20 cellular contexts compared by ENCODE assay signal in the genomic region with DNA sequence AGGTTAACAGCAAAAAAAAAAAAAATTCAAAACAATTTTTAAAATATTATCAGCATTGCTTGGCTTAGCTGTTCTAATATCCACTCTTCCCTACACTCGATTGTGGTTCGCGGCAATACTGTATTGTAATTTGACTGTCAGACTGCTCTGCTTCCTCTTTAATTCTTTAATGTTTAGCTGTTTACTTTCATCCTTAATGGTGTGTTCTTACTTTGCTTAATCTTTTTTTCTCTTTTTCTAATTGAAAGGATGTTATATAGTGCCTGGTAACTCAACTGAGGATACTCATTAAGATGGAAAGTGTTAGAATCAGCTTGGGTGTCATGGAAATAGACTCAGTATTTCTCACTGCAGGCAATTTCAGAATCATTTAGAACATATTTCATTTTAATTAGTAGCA. TPM values are rescaled to one million over a fixed set of nuclear protein-coding genes. Genes with fewer than 3 reads are reported as not detected.
DNase-seq lines count a peak whose midpoint lies in the region; ATAC-seq, FAIRE-seq and TF ChIP-seq lines count a peak whose summit lies in the region.
"Had no signal": no experiment of that assay in that cellular context is flagged by ENCODE, and none has a peak within 500 bp of the region (broad histone marks: within the 10 kb centered on the region; RNA-seq: fewer than 3 reads in every experiment).

No MANE protein-coding gene starts in this region.

- no peak overlapping the region for H3K27ac ChIP-seq in neural cell (ENCODE audit: low read length)
- H3K27ac ChIP-seq: SJCRH30 had no signal

- peak; percentile 33 for FAIRE-seq in frontal cortex (lab: Jason Lieb, UNC)
- FAIRE-seq: GM12878, K562 had no signal

- DNase-seq in frontal cortex (ENCODE audit: low spot score in 2 of 2), result no peak
- DNase-seq in RKO (ENCODE audit: low spot score), result no peak
- DNase-seq in omental fat pad (ENCODE audit: low spot score), result no peak
- no peak for DNase-seq in GM20000 (ENCODE audit: low spot score)
- DNase-seq in SHP77 treated with DMSO at 0.1 percent for 48 hours (lab: John Stamatoyannopoulos, UW), result no peak
- DNase-seq: CD4-positive, CD25-positive, alpha-beta regulatory T cell; H9; HFFc6; NCI-H1092; NCI-H1436; NCI-H187 treated with DMSO at 0.1 percent for 48 hours; NCI-H2107; NK-92 treated with Interleukin-12 subunit alpha and Interleukin-12 subunit beta, amount 100 ng/mL, for 24 hours; SJCRH30 had no signal

- H3K4me2 ChIP-seq in neural cell (ENCODE audit: low read length), result peak overlapping the region; percentile 46

- H3K9ac ChIP-seq in neural cell (ENCODE audit: low read length), result no peak overlapping the region

- no peaks in the 10 kb centered on the region for H4K20me1 ChIP-seq in neural cell (ENCODE audit: insufficient read depth)

- no peaks in the 10 kb centered on the region for H3K27me3 ChIP-seq in neural cell (ENCODE audit: insufficient read depth, low read depth, low read length)
- H3K27me3 ChIP-seq: SJCRH30 had no signal

- H3K36me3 ChIP-seq in neural cell (ENCODE audit: insufficient read depth, low read length), result no peaks in the 10 kb centered on the region
- H3K36me3 ChIP-seq: SJCRH30 had no signal

- no peaks in the 10 kb centered on the region for H3F3A ChIP-seq in neural cell (ENCODE audit: insufficient read depth, low read length, poor library complexity, severe bottlenecking)

- no peaks in the 10 kb centered on the region for H3K9me2 ChIP-seq in neural cell (ENCODE audit: insufficient read depth, low read length)

- TF ChIP-seq EP300 in neural cell (conservative IDR thresholded peaks at IDR 0.05; ENCODE audit: poor library complexity, severe bottlenecking), result no peak

- no peak for ATAC-seq in omental fat pad (ENCODE audit: low FRiP score)
- ATAC-seq: GM12878, K562, Panc1 had no signal

- H3K4me3 ChIP-seq in WI38 (ENCODE audit: low read depth, low read length) (peak overlapping the region; percentile 67), neural cell (ENCODE audit: low read length) (peak overlapping the region; percentile 69)
- H3K4me3 ChIP-seq: GM12878, K562, SJCRH30 had no signal

- no peak for TF ChIP-seq CTCF in WI38 (IDR thresholded peaks at IDR 0.05; ENCODE audit: low read depth, low read length)
- TF ChIP-seq CTCF in neural cell (IDR thresholded peaks at IDR 0.05; ENCODE audit: poor library complexity, severe bottlenecking), result no peak
- TF ChIP-seq CTCF in omental fat pad (IDR thresholded peaks at IDR 0.05), result no peak
- TF ChIP-seq CTCF in GM20000 (IDR thresholded peaks at IDR 0.05; ENCODE audit: extremely low read depth, missing control alignments), result no peak

- H3K9me3 ChIP-seq in neural cell (ENCODE audit: low read length), result no peaks in the 10 kb centered on the region
- H3K9me3 ChIP-seq: SJCRH30 had no signal

- no peak for TF ChIP-seq RAD21 in neural cell (conservative IDR thresholded peaks at IDR 0.05)

- no peaks in the 10 kb centered on the region for H3K79me2 ChIP-seq in neural cell (replicated peaks; ENCODE audit: insufficient read depth, low read length)

- H2AFZ ChIP-seq in neural cell (ENCODE audit: low read depth, low read length), result no peak overlapping the region

TF ChIP-seq in neural cell, 6 proteins besides CTCF, POLR2A, EP300 and RAD21:
- TF ChIP-seq, protein P1, sequence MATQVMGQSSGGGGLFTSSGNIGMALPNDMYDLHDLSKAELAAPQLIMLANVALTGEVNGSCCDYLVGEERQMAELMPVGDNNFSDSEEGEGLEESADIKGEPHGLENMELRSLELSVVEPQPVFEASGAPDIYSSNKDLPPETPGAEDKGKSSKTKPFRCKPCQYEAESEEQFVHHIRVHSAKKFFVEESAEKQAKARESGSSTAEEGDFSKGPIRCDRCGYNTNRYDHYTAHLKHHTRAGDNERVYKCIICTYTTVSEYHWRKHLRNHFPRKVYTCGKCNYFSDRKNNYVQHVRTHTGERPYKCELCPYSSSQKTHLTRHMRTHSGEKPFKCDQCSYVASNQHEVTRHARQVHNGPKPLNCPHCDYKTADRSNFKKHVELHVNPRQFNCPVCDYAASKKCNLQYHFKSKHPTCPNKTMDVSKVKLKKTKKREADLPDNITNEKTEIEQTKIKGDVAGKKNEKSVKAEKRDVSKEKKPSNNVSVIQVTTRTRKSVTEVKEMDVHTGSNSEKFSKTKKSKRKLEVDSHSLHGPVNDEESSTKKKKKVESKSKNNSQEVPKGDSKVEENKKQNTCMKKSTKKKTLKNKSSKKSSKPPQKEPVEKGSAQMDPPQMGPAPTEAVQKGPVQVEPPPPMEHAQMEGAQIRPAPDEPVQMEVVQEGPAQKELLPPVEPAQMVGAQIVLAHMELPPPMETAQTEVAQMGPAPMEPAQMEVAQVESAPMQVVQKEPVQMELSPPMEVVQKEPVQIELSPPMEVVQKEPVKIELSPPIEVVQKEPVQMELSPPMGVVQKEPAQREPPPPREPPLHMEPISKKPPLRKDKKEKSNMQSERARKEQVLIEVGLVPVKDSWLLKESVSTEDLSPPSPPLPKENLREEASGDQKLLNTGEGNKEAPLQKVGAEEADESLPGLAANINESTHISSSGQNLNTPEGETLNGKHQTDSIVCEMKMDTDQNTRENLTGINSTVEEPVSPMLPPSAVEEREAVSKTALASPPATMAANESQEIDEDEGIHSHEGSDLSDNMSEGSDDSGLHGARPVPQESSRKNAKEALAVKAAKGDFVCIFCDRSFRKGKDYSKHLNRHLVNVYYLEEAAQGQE (IDR thresholded peaks at IDR 0.05; ENCODE audit: borderline replicate concordance), result no peak
- TF ChIP-seq MXI1 (conservative IDR thresholded peaks at IDR 0.05; ENCODE audit: poor library complexity, severe bottlenecking) (no peak), SMC3 (conservative IDR thresholded peaks at IDR 0.05; ENCODE audit: poor library complexity) (no peak)

RNA-seq across cellular contexts. Expression of a gene that starts 2.0 kb away (rescaled TPM):
- total RNA-seq in frontal cortex, result 88.9 TPM
- polyA plus RNA-seq in neural cell, result 10.1 and 11.1 TPM in 2 replicates
- polyA minus RNA-seq in neural cell, result 14.4 and 17.2 TPM in 2 replicates
- total RNA-seq in omental fat pad, result 1 to 10 TPM in 3 of 4 donors, under 1 TPM in 1; 0.56 to 2.4 (median 1.1) TPM
- total RNA-seq: CD4-positive, CD25-positive, alpha-beta regulatory T cell; GM12878; HFFc6; K562; NCI-H460 had no signal
- polyA plus RNA-seq: CD4-positive, CD25-positive, alpha-beta regulatory T cell; GM12878; K562 had no signal

Comparison
In these comparisons a context has a peak if more than half of its experiments do, and no peak if none do; other contexts are left out.
1. RNA of a gene that starts 2.0 kb away (total RNA-seq): 88.9 TPM in frontal cortex (single experiment); 0.56 to 2.4 TPM in omental fat pad; every median in the first group is over 10 times any median in the second.